9 cellular contexts compared by ENCODE assay signal in the genomic region with DNA sequence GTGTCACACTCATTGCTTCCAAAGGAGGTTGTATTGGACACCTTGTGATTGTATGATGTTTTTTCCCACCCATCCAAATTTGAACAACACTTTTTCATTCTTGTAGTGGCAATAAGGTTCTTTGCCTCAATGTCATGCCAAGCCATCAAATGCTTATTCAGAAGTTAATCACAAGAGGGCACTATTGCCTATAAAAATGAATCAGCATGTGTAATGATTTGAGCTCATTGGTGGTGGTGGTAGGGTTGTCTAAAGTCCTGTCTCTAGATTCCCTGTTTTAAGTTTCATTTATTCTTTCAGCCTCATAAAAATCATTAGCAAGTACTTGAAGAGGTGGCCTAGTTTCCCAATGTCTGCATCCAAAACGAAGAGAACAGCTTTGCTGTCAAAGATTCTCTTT. TPM values are rescaled to one million over a fixed set of nuclear protein-coding genes. Genes with fewer than 3 reads are reported as not detected.
DNase-seq lines count a peak whose midpoint lies in the region; ATAC-seq, FAIRE-seq and TF ChIP-seq lines count a peak whose summit lies in the region.
"Had no signal": no experiment of that assay in that cellular context is flagged by ENCODE, and none has a peak within 500 bp of the region (broad histone marks: within the 10 kb centered on the region; RNA-seq: fewer than 3 reads in every experiment).

No MANE protein-coding gene starts in this region.

- H3K27me3 Mint-ChIP-seq in chondrocyte (ENCODE audit: low read depth) = no peaks in the 10 kb centered on the region

- no peaks in the 10 kb centered on the region for H3K36me3 ChIP-seq in pancreas

- peaks cover 0 to 6% (median 0%) of the 10 kb centered on the region in 4 donors for H3K27me3 ChIP-seq in pancreas

- 18 to 25% methylated on average over 1 of the region's 1 CpG for WGBS in pancreas, 2 donors

- no peak overlapping the region for H3K27ac ChIP-seq in pancreas

- no peaks in the 10 kb centered on the region for H3K4me1 Mint-ChIP-seq in chondrocyte (ENCODE audit: low read depth)

- DNase-seq in AG09309 (ENCODE audit: low read depth) (no peak), GM18507 (ENCODE audit: extremely low spot score, insufficient read length, low read depth) (no peak), MV-4-11 (lab: John Stamatoyannopoulos, UW) (peak; percentile 14), chondrocyte (ENCODE audit: low spot score) (no peak), pancreas (no peak), cerebellum (ENCODE audit: low spot score) (no peak)
- no peak for DNase-seq in activated naive CD4-positive, alpha-beta T cell treated with Interleukin-2 at 50 U/mL for 16 hours
- no peak for DNase-seq in stimulated activated CD4-positive, alpha-beta T cell treated with anti-CD3 and anti-CD28 coated beads, Interleukin-4, amount 100 ng/mL, for 1 hour

- H3K4me1 ChIP-seq in pancreas = no peaks in the 10 kb centered on the region

- TF ChIP-seq CTCF in AG09309 (IDR thresholded peaks at IDR 0.05; ENCODE audit: control insufficient read depth, insufficient read depth, low read depth, low read length, missing control alignments) = peak; percentile 32
- peak; percentile 80 for TF ChIP-seq CTCF in chondrocyte (IDR thresholded peaks at IDR 0.05)
- TF ChIP-seq CTCF in pancreas (IDR thresholded peaks at IDR 0.05) = peak in 2 of 4 donors; percentile 31 to 36

- H3K4me3 Mint-ChIP-seq in chondrocyte (ENCODE audit: unreplicated experiment) = no peak overlapping the region

- H3K9me3 ChIP-seq in pancreas = no peaks in the 10 kb centered on the region

- H3K36me3 Mint-ChIP-seq in chondrocyte (ENCODE audit: low read depth) = peaks cover 12% of the 10 kb centered on the region

- no peak overlapping the region for H3K27ac Mint-ChIP-seq in chondrocyte (ENCODE audit: unreplicated experiment)

- peak; percentile 48 to 77 (median 71) for ATAC-seq in pancreas

- intact Hi-C loops in pancreas (cut with DNase I) = no loop called here

- FAIRE-seq in GM18507 (lab: Jason Lieb, UNC) = peak; percentile 84
- peak; percentile 41 for FAIRE-seq in pancreas (lab: Jason Lieb, UNC)

- no peaks in the 10 kb centered on the region for H3K9me3 Mint-ChIP-seq in chondrocyte (ENCODE audit: low read depth)

- H3K4me3 ChIP-seq in AG09309 (ENCODE audit: control insufficient read depth, low read depth, low read length) = no peak overlapping the region
- no peak overlapping the region for H3K4me3 ChIP-seq in pancreas

RNA-seq across cellular contexts. Expression of gene IRS4, which starts 37.0 kb away (rescaled TPM):
- total RNA-seq in chondrocyte = not detected in 3 replicates
- total RNA-seq in pancreas = under 1 TPM in 2 of 6 donors, not detected in 4; 0.03 to 0.06 TPM
- not detected for polyA plus RNA-seq in pancreas
- total RNA-seq in cerebellum = 6.9 TPM
- total RNA-seq: glomerular endothelial cell had no signal
